ENCODE assay signal across 8 cellular contexts in the genomic region with DNA sequence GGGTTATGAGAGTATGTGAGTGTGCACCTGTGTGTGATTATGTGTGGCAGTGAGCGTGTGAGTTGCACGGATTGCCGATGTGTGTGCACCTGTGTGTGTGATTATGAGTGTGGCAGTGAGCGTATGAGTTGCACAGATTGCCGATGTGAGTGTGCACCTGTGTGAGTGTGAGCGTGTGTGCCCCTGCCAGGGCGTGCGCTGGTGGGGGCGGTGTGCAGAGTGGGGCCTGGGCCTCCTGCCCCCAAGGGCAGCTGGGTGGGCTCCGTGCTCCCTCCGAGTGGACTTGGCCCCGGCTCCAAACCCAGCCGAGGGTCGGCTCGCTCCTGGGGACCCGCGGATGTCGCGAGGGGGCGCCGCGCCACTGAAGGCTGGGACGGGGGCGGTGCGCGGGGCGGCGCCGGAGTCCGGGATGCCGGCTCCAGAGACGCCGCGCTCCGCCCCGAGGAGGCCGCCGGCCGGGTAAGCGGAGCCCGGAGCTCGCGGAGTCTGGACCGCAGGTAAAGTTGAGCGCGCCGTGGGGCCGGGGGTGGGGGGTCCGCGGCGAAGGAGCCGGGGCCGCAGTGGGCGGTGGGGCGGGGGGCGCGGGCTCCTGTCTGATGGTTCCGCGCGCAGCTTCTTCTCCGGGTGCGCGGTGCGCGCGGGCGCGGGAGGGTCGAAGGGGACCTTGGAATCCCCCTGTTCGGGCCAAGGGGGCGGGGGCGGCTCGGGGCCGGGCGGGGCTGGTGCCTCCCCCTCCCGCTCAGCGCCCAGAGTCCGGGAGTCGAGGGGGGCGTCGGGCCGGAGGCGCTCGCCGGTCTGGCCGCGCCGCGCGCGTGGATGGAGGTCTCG. TPM values are rescaled to one million over a fixed set of nuclear protein-coding genes. Genes with fewer than 3 reads are reported as not detected.
DNase-seq lines count a peak whose midpoint lies in the region; ATAC-seq and TF ChIP-seq lines count a peak whose summit lies in the region.

A gene with protein sequence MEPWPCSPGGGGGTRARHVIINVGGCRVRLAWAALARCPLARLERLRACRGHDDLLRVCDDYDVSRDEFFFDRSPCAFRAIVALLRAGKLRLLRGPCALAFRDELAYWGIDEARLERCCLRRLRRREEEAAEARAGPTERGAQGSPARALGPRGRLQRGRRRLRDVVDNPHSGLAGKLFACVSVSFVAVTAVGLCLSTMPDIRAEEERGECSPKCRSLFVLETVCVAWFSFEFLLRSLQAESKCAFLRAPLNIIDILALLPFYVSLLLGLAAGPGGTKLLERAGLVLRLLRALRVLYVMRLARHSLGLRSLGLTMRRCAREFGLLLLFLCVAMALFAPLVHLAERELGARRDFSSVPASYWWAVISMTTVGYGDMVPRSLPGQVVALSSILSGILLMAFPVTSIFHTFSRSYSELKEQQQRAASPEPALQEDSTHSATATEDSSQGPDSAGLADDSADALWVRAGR (plus strand): TSS at position 421 of the 828 bp plus-strand sequence. CDS start 65,730 bp downstream, outside the sequence.

- H3K4me3 Mint-ChIP-seq in MCF 10A (ENCODE audit: unreplicated experiment), result no peak within 1 kb of the TSS

- H3K27ac ChIP-seq in breast epithelium (no peak within 1 kb of the TSS), cardiac muscle cell (no peak within 1 kb of the TSS), skeletal muscle tissue (ENCODE audit: low read depth, low read length) (no peak within 1 kb of the TSS)

- no peak within 1 kb of the TSS for H3K9ac ChIP-seq in skeletal muscle tissue (ENCODE audit: low read depth in 1 of 3, low read length in 3 of 3)

- H3K27ac Mint-ChIP-seq in MCF 10A (ENCODE audit: low read depth, unreplicated experiment), result no peak within 1 kb of the TSS

- H3K4me3 ChIP-seq in breast epithelium (peak within 1 kb of the TSS; percentile 32 to 71 (median 43)), cardiac muscle cell (peak within 1 kb of the TSS; percentile 33), skeletal muscle tissue (ENCODE audit: low read length in 3 of 3) (peak within 1 kb of the TSS in 2 of 3 donors; percentile 8 to 52)

- intact Hi-C loops in breast epithelium (cut with DNase I; ENCODE audit: low total_unique reads), result no loop called here
- intact Hi-C loops in MCF 10A (cut with micrococcal nuclease), result no loop called here

- TF ChIP-seq CTCF in breast epithelium (IDR thresholded peaks at IDR 0.05) (no peak), MCF 10A (IDR thresholded peaks at IDR 0.05; ENCODE audit: unreplicated experiment) (no peak), cardiac muscle cell (IDR thresholded peaks at IDR 0.05; ENCODE audit: low read depth, low read length) (peak; percentile 36)

- CTCF ChIA-PET in MCF 10A (lab: Yijun Ruan, JAX), result no interaction called here

- no peaks in the 10 kb centered on the region for H3K4me1 Mint-ChIP-seq in MCF 10A (ENCODE audit: insufficient read depth, unreplicated experiment)

- H3K36me3 Mint-ChIP-seq in MCF 10A (ENCODE audit: insufficient read depth, unreplicated experiment), result no peaks in the 10 kb centered on the region

- no peak for TF ChIP-seq POLR2A in breast epithelium (IDR thresholded peaks at IDR 0.05)

- POLR2A ChIA-PET in MCF 10A (lab: Yijun Ruan, JAX), result no interaction called here

- H3K9me3 ChIP-seq in breast epithelium (no peaks in the 10 kb centered on the region), cardiac muscle cell (ENCODE audit: low read depth) (no peaks in the 10 kb centered on the region), skeletal muscle tissue (ENCODE audit: control insufficient read depth in 3 of 3, low read length in 3 of 3) (no peaks in the 10 kb centered on the region)

- ATAC-seq in GM18858 (IDR thresholded peaks at IDR 0.05; ENCODE audit: unreplicated experiment), result no peak

- DNase-seq in breast epithelium (ENCODE audit: low spot score in 2 of 2), result peak in 1 of 2 donors; percentile 44
- no peak for DNase-seq in MCF 10A (ENCODE audit: unreplicated experiment)
- peak; percentile 25 to 32 for DNase-seq in activated CD4-positive, alpha-beta T cell treated with anti-CD3 and anti-CD28 coated beads, Interleukin-2, amount 50 U/mL, for 48 hours
- peak; percentile 47 to 63 for DNase-seq in cardiac muscle cell (ENCODE audit: low read depth in 1 of 2, low spot score in 1 of 2)
- no peak for DNase-seq in CD1c-positive myeloid dendritic cell (ENCODE audit: extremely low spot score)
- no peak for DNase-seq in NK-92 treated with Interleukin-12 subunit alpha and Interleukin-12 subunit beta, amount 100 ng/mL, for 24 hours (lab: John Stamatoyannopoulos, UW)

- no TSS peak for BruUV-seq in MCF 10A (replicated peaks; lab: Mats Ljungman, UMichigan)

- H3K27me3 Mint-ChIP-seq in MCF 10A (ENCODE audit: insufficient read depth, unreplicated experiment), result peaks cover 12% of the 10 kb centered on the region

- H3K27me3 ChIP-seq in breast epithelium (peaks cover 17 to 47% of the 10 kb centered on the region in 2 donors), cardiac muscle cell (peaks cover 87% of the 10 kb centered on the region), skeletal muscle tissue (ENCODE audit: control insufficient read depth in 3 of 3, insufficient read depth in 3 of 3, low read length in 3 of 3) (peaks cover 38 to 50% (median 47%) of the 10 kb centered on the region in 3 donors)

- H3K9me3 Mint-ChIP-seq in MCF 10A (ENCODE audit: unreplicated experiment), result peaks cover 22% of the 10 kb centered on the region

- H3K36me3 ChIP-seq in breast epithelium, result no peaks in the 10 kb centered on the region
- no peaks in the 10 kb centered on the region for H3K36me3 ChIP-seq in cardiac muscle cell
- no peaks in the 10 kb centered on the region for H3K36me3 ChIP-seq in skeletal muscle tissue (ENCODE audit: control insufficient read depth in 3 of 3, insufficient read depth in 3 of 3, low read length in 3 of 3)

- peaks cover 2 to 8% of the 10 kb centered on the region in 2 donors for H3K4me1 ChIP-seq in breast epithelium
- peaks cover 3% of the 10 kb centered on the region for H3K4me1 ChIP-seq in cardiac muscle cell (ENCODE audit: low read depth)
- peaks cover 5 to 11% (median 7%) of the 10 kb centered on the region in 3 donors for H3K4me1 ChIP-seq in skeletal muscle tissue (ENCODE audit: control insufficient read depth in 3 of 3, insufficient read depth in 3 of 3, low read length in 3 of 3)

RNA-seq across cellular contexts. Expression of the gene that starts here (rescaled TPM):
- total RNA-seq in breast epithelium, result 1 to 10 TPM in 1 of 3 donors, under 1 TPM in 2; 0.32 to 1.6 (median 0.66) TPM
- not detected in 2 replicates for total RNA-seq in MCF 10A (2022)
- not detected in 2 replicates for total RNA-seq in cardiac muscle cell
- polyA plus RNA-seq in cardiac muscle cell, result 0.15 and 0.26 TPM in 2 replicates
- total RNA-seq in skeletal muscle tissue, result 0.52 TPM

Comparison
In these comparisons a context has a peak if more than half of its experiments do, and no peak if none do; other contexts are left out.
1. Peak in DNase-seq and H3K4me3 ChIP-seq in cardiac muscle cell; RNA of the gene not detected or under 1 TPM.
2. DNase-seq: peak in activated CD4-positive, alpha-beta T cell treated with anti-CD3 and anti-CD28 coated beads, Interleukin-2, amount 50 U/mL, for 48 hours (2 of 2); none in MCF 10A (single experiment), CD1c-positive myeloid dendritic cell (single experiment) and NK-92 treated with Interleukin-12 subunit alpha and Interleukin-12 subunit beta, amount 100 ng/mL, for 24 hours (single experiment).
3. Peak in every context shown above with its lines, with median percentiles within 50 percentile points of each other: H3K4me3 ChIP-seq.